24 cellular contexts compared by ENCODE assay signal in the genomic region with DNA sequence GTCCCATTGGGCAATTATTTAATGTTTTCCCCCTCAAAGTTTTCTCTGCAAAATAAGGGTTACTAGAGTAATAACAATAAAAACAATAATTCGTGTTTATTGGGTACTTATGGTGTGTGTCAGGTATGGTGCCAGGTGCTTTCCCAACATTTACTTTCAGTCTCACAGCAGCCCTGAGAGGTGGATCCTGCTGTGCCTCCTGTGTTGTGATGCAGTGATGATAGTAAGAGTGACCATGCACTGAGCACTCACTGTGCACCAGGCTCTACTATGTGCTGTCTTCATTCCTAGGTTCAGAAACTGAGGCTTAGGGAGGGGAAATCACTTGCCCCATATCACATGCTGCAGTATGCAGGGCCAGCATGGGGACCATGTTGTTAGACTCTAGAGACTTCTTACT. TPM values are rescaled to one million over a fixed set of nuclear protein-coding genes. Genes with fewer than 3 reads are reported as not detected.
DNase-seq lines count a peak whose midpoint lies in the region; ATAC-seq and TF ChIP-seq lines count a peak whose summit lies in the region.
"Had no signal": no experiment of that assay in that cellular context is flagged by ENCODE, and none has a peak within 500 bp of the region (broad histone marks: within the 10 kb centered on the region; RNA-seq: fewer than 3 reads in every experiment).

No MANE protein-coding gene starts in this region.

- peaks cover 8% of the 10 kb centered on the region for H3K36me3 Mint-ChIP-seq in activated naive CD4-positive, alpha-beta T cell treated with anti-CD3 and anti-CD28 coated beads, Interleukin-2, amount 50 U/mL, for 24 hours
- peaks cover 68% of the 10 kb centered on the region for H3K36me3 Mint-ChIP-seq in activated CD8-positive, alpha-beta T cell treated with anti-CD3 and anti-CD28 coated beads, Interleukin-2, amount 10 ng/mL, durations not matched to agents 7 days and 5 days (ENCODE audit: low read depth)
- peaks cover 2% of the 10 kb centered on the region for H3K36me3 Mint-ChIP-seq in natural killer cell
- H3K36me3 Mint-ChIP-seq: IgD-negative memory B cell; stimulated activated naive B cell treated with anti-CD40 and anti-IgM and Interleukin-4, amounts not matched to agents 10 μg/mL and 1 μg/mL and 100 μg/mL, for 72 hours had no signal

- CTCF ChIA-PET in activated CD8-positive, alpha-beta T cell treated with anti-CD3 and anti-CD28 coated beads, Interleukin-2, amount 10 ng/mL, durations not matched to agents 7 days and 5 days (lab: Charles Lee): interaction anchor here (1.7 to 2.4 kb wide), 2 partner anchors 14 to 197 kb away, joined by 7 to 8 read pairs; no protein-coding TSS in a partner anchor

- no peaks in the 10 kb centered on the region for H3K9me3 Mint-ChIP-seq in activated naive CD4-positive, alpha-beta T cell treated with anti-CD3 and anti-CD28 coated beads, Interleukin-2, amount 50 U/mL, for 24 hours
- H3K9me3 Mint-ChIP-seq in activated CD8-positive, alpha-beta T cell treated with anti-CD3 and anti-CD28 coated beads, Interleukin-2, amount 10 ng/mL, durations not matched to agents 7 days and 5 days (ENCODE audit: insufficient read depth): peaks cover 7% of the 10 kb centered on the region
- no peaks in the 10 kb centered on the region for H3K9me3 Mint-ChIP-seq in natural killer cell
- H3K9me3 Mint-ChIP-seq: IgD-negative memory B cell, mesothelial cell of epicardium had no signal

- no peak for TF ChIP-seq CTCF in natural killer cell (IDR thresholded peaks at IDR 0.05)

- POLR2A ChIA-PET in activated CD8-positive, alpha-beta T cell treated with anti-CD3 and anti-CD28 coated beads, Interleukin-2, amount 10 ng/mL, durations not matched to agents 7 days and 5 days (lab: Charles Lee): interaction anchor here (0.6 to 1.6 kb wide), 2 partner anchors 10 to 113 kb away, joined by 3 read pairs; no protein-coding TSS in a partner anchor

- H3K4me3 Mint-ChIP-seq in activated naive CD4-positive, alpha-beta T cell treated with anti-CD3 and anti-CD28 coated beads, Interleukin-2, amount 50 U/mL, for 24 hours: no peak overlapping the region
- H3K4me3 Mint-ChIP-seq in activated CD8-positive, alpha-beta T cell treated with anti-CD3 and anti-CD28 coated beads, Interleukin-2, amount 10 ng/mL, durations not matched to agents 7 days and 5 days: no peak overlapping the region
- H3K4me3 Mint-ChIP-seq in natural killer cell: no peak overlapping the region
- H3K4me3 Mint-ChIP-seq: mesothelial cell of epicardium; stimulated activated naive B cell treated with anti-CD40 and anti-IgM and Interleukin-4, amounts not matched to agents 10 μg/mL and 1 μg/mL and 100 μg/mL, for 72 hours had no signal

- ATAC-seq in HG02610 (IDR thresholded peaks at IDR 0.05; ENCODE audit: unreplicated experiment) (peak; percentile 29), natural killer cell (no peak), GM18907 (IDR thresholded peaks at IDR 0.05; ENCODE audit: unreplicated experiment) (no peak)
- ATAC-seq in activated CD8-positive, alpha-beta T cell treated with anti-CD3 and anti-CD28 coated beads, Interleukin-2, amount 10 ng/mL, durations not matched to agents 7 days and 5 days: no peak
- ATAC-seq: foreskin keratinocyte; stimulated activated naive B cell treated with anti-CD40 and anti-IgM and Interleukin-4, amounts not matched to agents 10 μg/mL and 1 μg/mL and 100 μg/mL, for 72 hours had no signal

- no peaks in the 10 kb centered on the region for H3K27me3 Mint-ChIP-seq in activated naive CD4-positive, alpha-beta T cell treated with anti-CD3 and anti-CD28 coated beads, Interleukin-2, amount 50 U/mL, for 24 hours
- no peaks in the 10 kb centered on the region for H3K27me3 Mint-ChIP-seq in activated CD8-positive, alpha-beta T cell treated with anti-CD3 and anti-CD28 coated beads, Interleukin-2, amount 10 ng/mL, durations not matched to agents 7 days and 5 days (ENCODE audit: low read depth)
- H3K27me3 Mint-ChIP-seq in natural killer cell (ENCODE audit: low read depth in 2 of 2): no peaks in the 10 kb centered on the region
- H3K27me3 Mint-ChIP-seq: IgD-negative memory B cell; stimulated activated naive B cell treated with anti-CD40 and anti-IgM and Interleukin-4, amounts not matched to agents 10 μg/mL and 1 μg/mL and 100 μg/mL, for 72 hours had no signal

- H3K27ac Mint-ChIP-seq in activated naive CD4-positive, alpha-beta T cell treated with anti-CD3 and anti-CD28 coated beads, Interleukin-2, amount 50 U/mL, for 24 hours: peak overlapping the region; percentile 57
- H3K27ac Mint-ChIP-seq in activated CD8-positive, alpha-beta T cell treated with anti-CD3 and anti-CD28 coated beads, Interleukin-2, amount 10 ng/mL, durations not matched to agents 7 days and 5 days: peak overlapping the region; percentile 97
- H3K27ac Mint-ChIP-seq in natural killer cell: peak overlapping the region; percentile 87 to 93
- H3K27ac Mint-ChIP-seq: IgD-negative memory B cell; mesothelial cell of epicardium; stimulated activated naive B cell treated with anti-CD40 and anti-IgM and Interleukin-4, amounts not matched to agents 10 μg/mL and 1 μg/mL and 100 μg/mL, for 72 hours had no signal

- intact Hi-C loops in natural killer cell (cut with micrococcal nuclease): no loop called here

- peaks cover 74% of the 10 kb centered on the region for H3K4me1 Mint-ChIP-seq in activated naive CD4-positive, alpha-beta T cell treated with anti-CD3 and anti-CD28 coated beads, Interleukin-2, amount 50 U/mL, for 24 hours
- peaks cover 89% of the 10 kb centered on the region for H3K4me1 Mint-ChIP-seq in activated CD8-positive, alpha-beta T cell treated with anti-CD3 and anti-CD28 coated beads, Interleukin-2, amount 10 ng/mL, durations not matched to agents 7 days and 5 days (ENCODE audit: low read depth)
- H3K4me1 Mint-ChIP-seq in natural killer cell: peaks cover 74 to 77% of the 10 kb centered on the region in 2 donors
- H3K4me1 Mint-ChIP-seq: mesothelial cell of epicardium had no signal

- DNase-seq in activated naive CD4-positive, alpha-beta T cell treated with anti-CD3 and anti-CD28 coated beads, Interleukin-2, amount 50 U/mL, for 16 hours: no peak
- DNase-seq in activated CD8-positive, alpha-beta T cell treated with anti-CD3 and anti-CD28 coated beads, Interleukin-2, amount 10 ng/mL, durations not matched to agents 7 days and 5 days: no peak
- DNase-seq in natural killer cell (no peak), GM19240 (ENCODE audit: insufficient read length, low spot score) (no peak), medulla oblongata (ENCODE audit: extremely low spot score) (no peak)
- DNase-seq: activated CD4-positive, alpha-beta T cell treated with anti-CD3 and anti-CD28 coated beads, Interleukin-2, amount 50 U/mL, for 48 hours; activated gamma-delta T cell treated with Interleukin-2 at 50 U/mL for 16 hours; anterior cingulate cortex; Calu3; DMS79; esophagus squamous epithelium; foreskin keratinocyte; HCEC 1CT; head of caudate nucleus; NCI-H446; NCI-H774; SHP77 treated with DMSO at 0.1 percent for 48 hours; stimulated activated CD4-positive, alpha-beta T cell treated with anti-CD3 and anti-CD28 coated beads, Interleukin-15, amount 100 ng/mL, for 24 hours; stimulated activated naive B cell treated with anti-CD40 and anti-IgM and Interleukin-4, amounts not matched to agents 10 μg/mL and 1 μg/mL and 100 μg/mL, for 72 hours had no signal

RNA-seq across cellular contexts. Expression of gene OTULINL, which starts 15.5 kb away (rescaled TPM):
- total RNA-seq in activated CD8-positive, alpha-beta T cell treated with anti-CD3 and anti-CD28 coated beads, Interleukin-2, amount 10 ng/mL, durations not matched to agents 7 days and 5 days: 10 to 100 TPM; 59.6 to 68.3 TPM
- total RNA-seq in natural killer cell: 10 to 100 TPM; 33.0 to 67.4 (median 51.8) TPM
